In the genomic region with DNA sequence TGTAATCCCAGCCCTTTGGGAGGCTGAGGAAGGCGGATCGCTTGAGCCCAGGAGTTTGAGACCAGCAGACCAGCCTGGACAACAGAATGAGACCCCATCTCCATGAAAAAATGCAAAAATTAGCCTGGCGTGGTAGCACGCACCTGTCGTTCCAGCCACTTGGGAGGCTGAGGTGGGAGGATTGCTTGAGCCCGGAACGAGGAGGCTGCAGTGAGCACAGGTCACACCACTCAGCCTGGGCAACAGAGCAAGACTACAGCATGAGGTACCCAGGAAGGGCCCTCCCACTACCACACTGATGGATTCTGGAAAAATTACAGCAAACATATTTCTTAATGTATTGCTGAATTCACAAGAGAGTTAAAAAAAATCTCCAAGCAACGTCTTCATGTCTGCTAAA, we compare ENCODE assay signal across 34 cellular contexts.
"Had no signal": no experiment of that assay in that cellular context is flagged by ENCODE, and none has a peak within 500 bp of the region (broad histone marks: within the 10 kb centered on the region; RNA-seq: fewer than 3 reads in every experiment).

No MANE protein-coding gene starts in this region.

- H3K27ac Mint-ChIP-seq: activated B cell treated with CpG ODN at 0.5 μM for 24 hours; activated CD4-positive, alpha-beta memory T cell treated with anti-CD3 and anti-CD28 coated beads for 36 hours; activated naive CD4-positive, alpha-beta T cell treated with anti-CD3 and anti-CD28 coated beads for 36 hours; activated naive CD4-positive, alpha-beta T cell treated with anti-CD3 and anti-CD28 coated beads, Interleukin-2, amount 50 U/mL, for 72 hours; activated T-helper 1 cell treated with anti-CD3 and anti-CD28 coated beads, Interleukin-12 subunit alpha, Interleukin-12 subunit beta, Interleukin-2, Interleukin-4 antibody, amounts not matched to agents 30 ng/mL and 10 ng/mL and 1 ng/mL, durations not matched to agents 14 hours and 24 hours and 36 hours had no signal

- ATAC-seq: activated naive CD4-positive, alpha-beta T cell treated with anti-CD3 and anti-CD28 coated beads, Interleukin-2, amount 50 U/mL, for 72 hours; activated T-cell treated with anti-CD3 and anti-CD28 coated beads, Interleukin-2, amount 50 U/mL, for 4 hours; body of pancreas; PC-3; Right ventricle myocardium inferior had no signal

- H3K36me3 ChIP-seq: adrenal gland, Peyer's patch had no signal

- H3K27me3 ChIP-seq: adrenal gland, body of pancreas, Peyer's patch had no signal

- H3K4me3 ChIP-seq: adrenal gland, body of pancreas, Peyer's patch had no signal

- H3K9me3 ChIP-seq: body of pancreas had no signal

- H3K27me3 Mint-ChIP-seq: activated B cell treated with CpG ODN at 0.5 μM for 24 hours; activated CD4-positive, alpha-beta memory T cell treated with anti-CD3 and anti-CD28 coated beads for 36 hours had no signal

- H3K27ac ChIP-seq: adrenal gland, body of pancreas, KMS-11, Peyer's patch, VCaP had no signal

- DNase-seq: activated B cell treated with CpG ODN at 0.5 μM for 24 hours; activated CD4-positive, alpha-beta memory T cell treated with anti-CD3 and anti-CD28 coated beads for 36 hours; activated CD4-positive, alpha-beta T cell treated with anti-CD3 and anti-CD28 coated beads for 4 hours; activated CD4-positive, alpha-beta T cell treated with anti-CD3 and anti-CD28 coated beads, Interleukin-2, amount 50 U/mL, for 1 hour; activated CD4-positive, CD25-positive, alpha-beta regulatory T cell treated with anti-CD3 and anti-CD28 coated beads, Interleukin-2, amount 50 U/mL, for 72 hours; activated CD8-positive, alpha-beta memory T cell treated with anti-CD3 and anti-CD28 coated beads, Interleukin-2, amount 50 U/mL, for 4 hours; activated gamma-delta T cell treated with Interleukin-2 at 50 U/mL for 16 hours; activated naive CD4-positive, alpha-beta T cell treated with anti-CD3 and anti-CD28 coated beads for 36 hours; activated T-cell treated with anti-CD3 and anti-CD28 coated beads for 4 hours; activated T-cell treated with anti-CD3 and anti-CD28 coated beads, Interleukin-2, amount 50 U/mL, for 4 hours; body of pancreas; MM.1S; NCI-H1092; NCI-H146; NCI-H187; NCI-H2029 treated with DMSO at 0.1 percent for 48 hours; NCI-H2107; NCI-H2171; NCI-H510A; NCI-H526; NCI-H748 treated with DMSO at 0.1 percent for 48 hours; NK-92 treated with Interleukin-12 subunit alpha and Interleukin-12 subunit beta, amount 100 ng/mL, for 24 hours; PC-3; Peyer's patch; RPMI8226; SW 1271; T-helper 2 cell; T-helper 9 cell had no signal

- H3K4me1 ChIP-seq: adrenal gland, body of pancreas, Peyer's patch had no signal

- H3K4me3 Mint-ChIP-seq: activated B cell treated with CpG ODN at 0.5 μM for 24 hours; activated CD4-positive, alpha-beta memory T cell treated with anti-CD3 and anti-CD28 coated beads for 36 hours; activated naive CD4-positive, alpha-beta T cell treated with anti-CD3 and anti-CD28 coated beads for 36 hours; activated T-cell treated with anti-CD3 and anti-CD28 coated beads, Interleukin-2, amount 50 U/mL, for 4 hours; activated T-helper 1 cell treated with anti-CD3 and anti-CD28 coated beads, Interleukin-12 subunit alpha, Interleukin-12 subunit beta, Interleukin-2, Interleukin-4 antibody, amounts not matched to agents 30 ng/mL and 10 ng/mL and 1 ng/mL, durations not matched to agents 14 hours and 24 hours and 36 hours had no signal

- H3K9ac ChIP-seq: KMS-11 had no signal

- H3K4me2 ChIP-seq: KMS-11 had no signal
